8 cellular contexts compared by ENCODE assay signal in genomic region chr6:169868458-169868857, GRCh38.
DNase-seq lines count a peak whose midpoint lies in the region; ATAC-seq and TF ChIP-seq lines count a peak whose summit lies in the region.

No MANE protein-coding gene starts in this region.

- no peak overlapping the region for H2BK12ac ChIP-seq in H9 (ENCODE audit: insufficient read length, low read depth, low read length)

- no peak overlapping the region for H4K91ac ChIP-seq in H9 (ENCODE audit: insufficient read length, low read depth, low read length)

- H3K23me2 ChIP-seq in H9 (ENCODE audit: insufficient read length, low read depth, low read length, poor library complexity, severe bottlenecking): no peaks in the 10 kb centered on the region

- H3K9ac ChIP-seq in endodermal cell (ENCODE audit: extremely low read depth, low read length, poor library complexity, severe bottlenecking) (no peak overlapping the region), H9 (ENCODE audit: extremely low read depth, insufficient read length, low read length) (no peak overlapping the region)

- no peak overlapping the region for H3T11ph ChIP-seq in H9 (ENCODE audit: low read length)

- no peak overlapping the region for H3K56ac ChIP-seq in H9 (ENCODE audit: insufficient read length, low read depth, low read length)

- H3K27ac ChIP-seq in endodermal cell (ENCODE audit: low read depth, low read length) (no peak overlapping the region), brain microvascular endothelial cell (no peak overlapping the region), H9 (ENCODE audit: insufficient read length, low read depth, low read length) (no peak overlapping the region)

- H3K36me3 Mint-ChIP-seq in endodermal cell (ENCODE audit: low read depth) (no peaks in the 10 kb centered on the region), H9 (ENCODE audit: insufficient read depth in 1 of 3, low read depth in 3 of 3) (no peaks in the 10 kb centered on the region; a peak in 2 of 7 replicates)

- H3K4me2 ChIP-seq in H9 (ENCODE audit: insufficient read depth, insufficient read length, low read length): no peak overlapping the region

- H2BK15ac ChIP-seq in H9 (ENCODE audit: low read depth, low read length): no peak overlapping the region

- H3K4me3 ChIP-seq in endodermal cell (ENCODE audit: low read length) (no peak overlapping the region), brain microvascular endothelial cell (ENCODE audit: low read depth, low read length) (no peak overlapping the region)

- H3K27me3 Mint-ChIP-seq in endodermal cell (ENCODE audit: insufficient read depth) (no peaks in the 10 kb centered on the region), H9 (ENCODE audit: low read depth) (peaks cover 4% of the 10 kb centered on the region)

- no peak overlapping the region for H3K23ac ChIP-seq in H9 (ENCODE audit: insufficient read length, low read depth, low read length)

- no peak overlapping the region for H3K18ac ChIP-seq in H9 (ENCODE audit: insufficient read length, low read depth, low read length)

- no peak overlapping the region for H3K4me3 Mint-ChIP-seq in endodermal cell
- H3K4me3 Mint-ChIP-seq in H9: no peak overlapping the region

- H3K79me2 ChIP-seq in H9 (ENCODE audit: insufficient read depth, low read length): no peaks in the 10 kb centered on the region

- no peak overlapping the region for H4K8ac ChIP-seq in H9 (replicated peaks; ENCODE audit: insufficient read length, low read depth, low read length)

- H2BK120ac ChIP-seq in H9 (ENCODE audit: low read depth, low read length, poor library complexity, severe bottlenecking): no peak overlapping the region

- no peak overlapping the region for H2BK20ac ChIP-seq in H9 (ENCODE audit: low read depth, low read length, poor library complexity, severe bottlenecking)

- peak; percentile 15 for DNase-seq in T-helper 9 cell
- DNase-seq in endodermal cell: peak; percentile 41
- DNase-seq in stimulated activated CD4-positive, alpha-beta T cell treated with anti-CD3 and anti-CD28 coated beads, TNF-alpha, amount 100 ng/mL, for 4 hours (ENCODE audit: low read depth in 3 of 3): peak in 2 of 3 experiments; percentile 12 to 17
- no peak for DNase-seq in amniotic stem cell (lab: John Stamatoyannopoulos, UW)
- DNase-seq in brain microvascular endothelial cell: no peak
- no peak for DNase-seq in H9

- peak; percentile 85 for ATAC-seq in GM19438 (IDR thresholded peaks at IDR 0.05; ENCODE audit: low read depth, unreplicated experiment)
- no peak for ATAC-seq in HG03469 (IDR thresholded peaks at IDR 0.05; ENCODE audit: unreplicated experiment)

- no peak overlapping the region for H4K5ac ChIP-seq in H9 (ENCODE audit: insufficient read length, low read depth, low read length)

- H2AK5ac ChIP-seq in H9 (ENCODE audit: insufficient read length, low read length): no peak overlapping the region

- H3K36me3 ChIP-seq in endodermal cell (ENCODE audit: control insufficient read depth, insufficient read depth, low read length) (no peaks in the 10 kb centered on the region), brain microvascular endothelial cell (replicated peaks) (no peaks in the 10 kb centered on the region)

- H3K4me1 Mint-ChIP-seq in endodermal cell (no peaks in the 10 kb centered on the region), H9 (no peaks in the 10 kb centered on the region)

- no peaks in the 10 kb centered on the region for H3K27me3 ChIP-seq in endodermal cell (ENCODE audit: control insufficient read depth, insufficient read depth, low read length, poor library complexity, severe bottlenecking)
- H3K27me3 ChIP-seq in brain microvascular endothelial cell (replicated peaks): no peaks in the 10 kb centered on the region
- H3K27me3 ChIP-seq in H9 (ENCODE audit: insufficient read depth, low read length): no peaks in the 10 kb centered on the region

- H3K79me1 ChIP-seq in H9 (ENCODE audit: insufficient read depth, low read depth, low read length, poor library complexity, severe bottlenecking): no peaks in the 10 kb centered on the region

- in situ Hi-C loops in brain microvascular endothelial cell (cut with HindIII; ENCODE audit: low pct_ligation_motif_present, low sequenced_read_pairs): no loop called here

- TF ChIP-seq CTCF in endodermal cell (conservative IDR thresholded peaks at IDR 0.05) (no peak), brain microvascular endothelial cell (IDR thresholded peaks at IDR 0.05; ENCODE audit: low read depth, low read length, missing control alignments) (no peak), H9 (conservative IDR thresholded peaks at IDR 0.05) (no peak)

- WGBS in endodermal cell (ENCODE audit: insufficient coverage in 1 of 2, insufficient read length in 1 of 2), 2 experiments: 83 to 92% methylated on average over 17 to 19 of the region's 19 CpGs
- WGBS in H9 (ENCODE audit: extremely low coverage, insufficient read length, low lambda C conversion rate): no CpG with 5 or more reads among the region's 19 CpGs

- H3K4me1 ChIP-seq in endodermal cell (ENCODE audit: control insufficient read depth, insufficient read depth, low read length) (no peaks in the 10 kb centered on the region), H9 (ENCODE audit: insufficient read depth, low read length) (no peaks in the 10 kb centered on the region)

- no peak overlapping the region for H2BK5ac ChIP-seq in H9 (ENCODE audit: insufficient read length, low read length)

- no peaks in the 10 kb centered on the region for H4K20me1 ChIP-seq in H9 (ENCODE audit: control insufficient read depth, insufficient read depth, insufficient read length)

- H3K27ac Mint-ChIP-seq in endodermal cell (no peak overlapping the region), H9 (no peak overlapping the region)

- no peak overlapping the region for H3K14ac ChIP-seq in H9 (ENCODE audit: insufficient read depth, low read length)

- H3K9me3 ChIP-seq in endodermal cell (ENCODE audit: control insufficient read depth, low read length): no peaks in the 10 kb centered on the region
- no peaks in the 10 kb centered on the region for H3K9me3 ChIP-seq in H9 (ENCODE audit: control insufficient read depth, low read depth, low read length)

- H2AFZ ChIP-seq in H9 (ENCODE audit: low read length): no peak overlapping the region

- peaks cover 4% of the 10 kb centered on the region for H3K9me3 Mint-ChIP-seq in endodermal cell
- H3K9me3 Mint-ChIP-seq in H9: peaks cover 0 to 6% of the 10 kb centered on the region in 2 experiments; a peak in 3 of 5 replicates

- H3K4ac ChIP-seq in H9 (ENCODE audit: low read depth, low read length): no peak overlapping the region

Comparison
In these comparisons a context has a peak if more than half of its experiments do, and no peak if none do; other contexts are left out.
1. DNase-seq: peak in T-helper 9 cell (single experiment), endodermal cell (single experiment) and stimulated activated CD4-positive, alpha-beta T cell treated with anti-CD3 and anti-CD28 coated beads, TNF-alpha, amount 100 ng/mL, for 4 hours (2 of 3); none in amniotic stem cell (single experiment), brain microvascular endothelial cell (single experiment) and H9 (single experiment).